20 cellular contexts compared by ENCODE assay signal in genomic region chr12:105347486-105347885, GRCh38.
"Had no signal": no experiment of that assay in that cellular context is flagged by ENCODE, and none has a peak within 500 bp of the region (broad histone marks: within the 10 kb centered on the region; RNA-seq: fewer than 3 reads in every experiment).

No MANE protein-coding gene starts in this region.

- H3K4me3 ChIP-seq: heart right ventricle, prostate gland, upper lobe of right lung had no signal

- H3K36me3 ChIP-seq: heart right ventricle, prostate gland, upper lobe of right lung had no signal

- H3K27me3 ChIP-seq: heart right ventricle, upper lobe of right lung had no signal

- H3K4me3 Mint-ChIP-seq: activated naive CD4-positive, alpha-beta T cell treated with anti-CD3 and anti-CD28 coated beads, Interleukin-2, amount 10 ng/mL, durations not matched to agents 7 days and 5 days; activated naive CD8-positive, alpha-beta T cell treated with anti-CD3 and anti-CD28 coated beads, Interleukin-2, amount 50 U/mL, for 24 hours; activated T-cell treated with anti-CD3 and anti-CD28 coated beads, Interleukin-2, amount 50 U/mL, for 4 hours; brain; dendritic cell treated with granulocyte-macrophage colony-stimulating factor and Interleukin-4, amounts not matched to agents 40 ng/mL and 50 ng/mL, for 4 days; memory B cell; nephron progenitor cell; WTC11 had no signal

- H3K9me3 ChIP-seq: heart right ventricle, prostate gland, upper lobe of right lung had no signal

- DNase-seq: activated CD8-positive, alpha-beta memory T cell treated with anti-CD3 and anti-CD28 coated beads, Interleukin-2, amount 50 U/mL, for 48 hours; activated effector memory CD4-positive, alpha-beta T cell treated with Interleukin-2 at 50 U/mL for 16 hours; activated naive CD4-positive, alpha-beta T cell treated with anti-CD3 and anti-CD28 coated beads, Interleukin-2, amount 10 ng/mL, durations not matched to agents 7 days and 5 days; activated naive CD8-positive, alpha-beta T cell treated with anti-CD3 and anti-CD28 coated beads, Interleukin-2, amount 50 U/mL, for 24 hours; activated T-cell treated with anti-CD3 and anti-CD28 coated beads, Interleukin-2, amount 50 U/mL, for 4 hours; effector CD4-positive, alpha-beta T cell; foreskin fibroblast; heart right ventricle; left colon; nephron progenitor cell; right cardiac atrium; stimulated activated CD4-positive, alpha-beta T cell treated with anti-CD3 and anti-CD28 coated beads, Interleukin-4, amount 100 ng/mL, for 4 hours; stimulated activated naive CD8-positive, alpha-beta T cell treated with anti-CD3 and anti-CD28 coated beads, Interleukin-15, Interleukin-2, amounts not matched to agents 100 U/mL and 50 U/mL, for 24 hours; T-helper 9 cell; upper lobe of right lung had no signal

- ATAC-seq: activated naive CD8-positive, alpha-beta T cell treated with anti-CD3 and anti-CD28 coated beads, Interleukin-2, amount 50 U/mL, for 24 hours; activated T-cell treated with anti-CD3 and anti-CD28 coated beads, Interleukin-2, amount 50 U/mL, for 4 hours; heart right ventricle; left colon; right cardiac atrium; stimulated activated naive CD8-positive, alpha-beta T cell treated with anti-CD3 and anti-CD28 coated beads, Interleukin-15, Interleukin-2, amounts not matched to agents 100 U/mL and 50 U/mL, for 24 hours; upper lobe of right lung; WTC11 had no signal

- H3K4me1 ChIP-seq: upper lobe of right lung had no signal

- H3K36me3 Mint-ChIP-seq: WTC11 had no signal

- H3K27me3 Mint-ChIP-seq: activated naive CD4-positive, alpha-beta T cell treated with anti-CD3 and anti-CD28 coated beads, Interleukin-2, amount 10 ng/mL, durations not matched to agents 7 days and 5 days; activated naive CD8-positive, alpha-beta T cell treated with anti-CD3 and anti-CD28 coated beads, Interleukin-2, amount 50 U/mL, for 24 hours; brain; dendritic cell treated with granulocyte-macrophage colony-stimulating factor and Interleukin-4, amounts not matched to agents 40 ng/mL and 50 ng/mL, for 4 days; memory B cell had no signal

- H3K27ac Mint-ChIP-seq: activated naive CD4-positive, alpha-beta T cell treated with anti-CD3 and anti-CD28 coated beads, Interleukin-2, amount 10 ng/mL, durations not matched to agents 7 days and 5 days; activated naive CD8-positive, alpha-beta T cell treated with anti-CD3 and anti-CD28 coated beads, Interleukin-2, amount 50 U/mL, for 24 hours; dendritic cell treated with granulocyte-macrophage colony-stimulating factor and Interleukin-4, amounts not matched to agents 40 ng/mL and 50 ng/mL, for 4 days; memory B cell; nephron progenitor cell; WTC11 had no signal

- H3K27ac ChIP-seq: heart right ventricle, prostate gland, upper lobe of right lung had no signal

- H3K9me3 Mint-ChIP-seq: activated naive CD4-positive, alpha-beta T cell treated with anti-CD3 and anti-CD28 coated beads, Interleukin-2, amount 10 ng/mL, durations not matched to agents 7 days and 5 days; activated T-cell treated with anti-CD3 and anti-CD28 coated beads, Interleukin-2, amount 50 U/mL, for 4 hours; dendritic cell treated with granulocyte-macrophage colony-stimulating factor and Interleukin-4, amounts not matched to agents 40 ng/mL and 50 ng/mL, for 4 days; WTC11 had no signal
